ENCODE assay signal across 26 cellular contexts in the genomic region with DNA sequence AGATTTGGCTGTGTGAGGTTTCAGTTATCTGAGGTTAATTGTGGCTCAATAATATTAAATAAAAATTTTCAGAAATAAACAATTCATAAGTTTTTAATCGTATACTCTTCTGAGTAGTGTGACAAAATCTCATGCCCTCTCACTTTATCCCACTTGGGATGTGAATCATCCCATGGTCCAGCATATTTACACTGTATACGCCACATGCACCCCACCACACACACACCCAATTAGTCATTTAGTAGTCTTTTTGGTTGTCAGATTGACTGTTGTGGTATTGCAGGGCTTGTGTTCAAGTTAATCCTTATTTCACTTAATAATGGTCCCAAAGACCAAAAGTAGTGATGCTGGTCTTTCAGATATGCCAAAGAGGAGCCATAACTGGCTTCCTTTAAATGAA.
"Had no signal": no experiment of that assay in that cellular context is flagged by ENCODE, and none has a peak within 500 bp of the region (broad histone marks: within the 10 kb centered on the region; RNA-seq: fewer than 3 reads in every experiment).

No MANE protein-coding gene starts in this region.

- H3K4me3 Mint-ChIP-seq: activated CD4-positive, alpha-beta T cell treated with anti-CD3 and anti-CD28 coated beads, Interleukin-2, amount 10 ng/mL, durations not matched to agents 7 days and 5 days; activated CD8-positive, alpha-beta memory T cell treated with anti-CD3 and anti-CD28 coated beads, Interleukin-2, amount 10 ng/mL, durations not matched to agents 7 days and 5 days; activated CD8-positive, alpha-beta T cell treated with anti-CD3 and anti-CD28 coated beads for 36 hours; activated naive CD4-positive, alpha-beta T cell treated with anti-CD3 and anti-CD28 coated beads, Interleukin-2, amount 50 U/mL, for 24 hours; activated T-helper 1 cell treated with anti-CD3 and anti-CD28 coated beads, Interleukin-12 subunit alpha, Interleukin-12 subunit beta, Interleukin-2, Interleukin-4 antibody, amounts not matched to agents 30 ng/mL and 10 ng/mL and 1 ng/mL, durations not matched to agents 14 hours and 24 hours and 36 hours; nephron progenitor cell; stimulated activated effector memory CD8-positive, alpha-beta T cell treated with anti-CD3 and anti-CD28 coated beads, Interleukin-12 subunit alpha, Interleukin-12 subunit beta, amount 100 ng/mL, for 72 hours; T-helper 1 cell treated with Interleukin-12 subunit alpha and Interleukin-12 subunit beta and Interleukin-4 antibody, amounts not matched to agents 30 μg/mL and 1 μg/mL, for 36 hours had no signal

- H3K36me3 Mint-ChIP-seq: activated CD8-positive, alpha-beta memory T cell treated with anti-CD3 and anti-CD28 coated beads, Interleukin-2, amount 10 ng/mL, durations not matched to agents 7 days and 5 days; activated naive CD4-positive, alpha-beta T cell treated with anti-CD3 and anti-CD28 coated beads, Interleukin-2, amount 50 U/mL, for 24 hours; stimulated activated effector memory CD8-positive, alpha-beta T cell treated with anti-CD3 and anti-CD28 coated beads, Interleukin-12 subunit alpha, Interleukin-12 subunit beta, amount 100 ng/mL, for 72 hours had no signal

- H3K4me1 ChIP-seq: ascending aorta, gastroesophageal sphincter, heart right ventricle, pancreas, right lobe of liver, stomach, transverse colon, uterus had no signal

- H3K27me3 ChIP-seq: ascending aorta, cardiac muscle cell, gastroesophageal sphincter, heart right ventricle, pancreas, right lobe of liver, stomach, transverse colon, uterus had no signal

- H3K27me3 Mint-ChIP-seq: activated CD4-positive, alpha-beta T cell treated with anti-CD3 and anti-CD28 coated beads, Interleukin-2, amount 10 ng/mL, durations not matched to agents 7 days and 5 days; activated CD8-positive, alpha-beta memory T cell treated with anti-CD3 and anti-CD28 coated beads, Interleukin-2, amount 10 ng/mL, durations not matched to agents 7 days and 5 days; activated CD8-positive, alpha-beta T cell treated with anti-CD3 and anti-CD28 coated beads for 36 hours; activated naive CD4-positive, alpha-beta T cell treated with anti-CD3 and anti-CD28 coated beads, Interleukin-2, amount 50 U/mL, for 24 hours had no signal

- H3K4me3 ChIP-seq: ascending aorta, cardiac muscle cell, gastroesophageal sphincter, heart right ventricle, mucosa of descending colon, pancreas, right lobe of liver, stomach, transverse colon, uterus had no signal

- ATAC-seq: activated CD4-positive, CD25-positive, alpha-beta regulatory T cell treated with anti-CD3 and anti-CD28 coated beads, Interleukin-2, amount 50 U/mL, for 24 hours; activated CD8-positive, alpha-beta memory T cell treated with anti-CD3 and anti-CD28 coated beads, Interleukin-2, amount 10 ng/mL, durations not matched to agents 7 days and 5 days; activated CD8-positive, alpha-beta T cell treated with anti-CD3 and anti-CD28 coated beads for 36 hours; gastroesophageal sphincter; heart right ventricle; left colon; mucosa of descending colon; pancreas; right lobe of liver; stimulated activated effector memory CD8-positive, alpha-beta T cell treated with anti-CD3 and anti-CD28 coated beads, Interleukin-12 subunit alpha, Interleukin-12 subunit beta, amount 100 ng/mL, for 72 hours had no signal

- H3K4me1 Mint-ChIP-seq: activated CD4-positive, alpha-beta T cell treated with anti-CD3 and anti-CD28 coated beads, Interleukin-2, amount 10 ng/mL, durations not matched to agents 7 days and 5 days; activated CD8-positive, alpha-beta memory T cell treated with anti-CD3 and anti-CD28 coated beads, Interleukin-2, amount 10 ng/mL, durations not matched to agents 7 days and 5 days; activated naive CD4-positive, alpha-beta T cell treated with anti-CD3 and anti-CD28 coated beads, Interleukin-2, amount 50 U/mL, for 24 hours; nephron progenitor cell; stimulated activated effector memory CD8-positive, alpha-beta T cell treated with anti-CD3 and anti-CD28 coated beads, Interleukin-12 subunit alpha, Interleukin-12 subunit beta, amount 100 ng/mL, for 72 hours had no signal

- H3K9me3 ChIP-seq: ascending aorta, gastroesophageal sphincter, mucosa of descending colon, pancreas, right lobe of liver, stomach, transverse colon, uterus had no signal

- DNase-seq: activated CD4-positive, alpha-beta T cell treated with anti-CD3 and anti-CD28 coated beads, Interleukin-2, amount 10 ng/mL, durations not matched to agents 7 days and 5 days; activated CD8-positive, alpha-beta memory T cell treated with anti-CD3 and anti-CD28 coated beads, Interleukin-2, amount 10 ng/mL, durations not matched to agents 7 days and 5 days; activated CD8-positive, alpha-beta T cell treated with anti-CD3 and anti-CD28 coated beads for 36 hours; activated gamma-delta T cell treated with Interleukin-2 at 50 U/mL for 16 hours; erythroblast; heart right ventricle; left colon; mesendoderm; mucosa of descending colon; nephron progenitor cell; pancreas; right lobe of liver; small intestine; stimulated activated CD4-positive, alpha-beta T cell treated with anti-CD3 and anti-CD28 coated beads, Interleukin-2, amount 100 ng/mL, for 24 hours; stomach; transverse colon; uterus had no signal

- H3K27ac Mint-ChIP-seq: activated CD4-positive, alpha-beta T cell treated with anti-CD3 and anti-CD28 coated beads, Interleukin-2, amount 10 ng/mL, durations not matched to agents 7 days and 5 days; activated CD8-positive, alpha-beta memory T cell treated with anti-CD3 and anti-CD28 coated beads, Interleukin-2, amount 10 ng/mL, durations not matched to agents 7 days and 5 days; activated CD8-positive, alpha-beta T cell treated with anti-CD3 and anti-CD28 coated beads for 36 hours; activated naive CD4-positive, alpha-beta T cell treated with anti-CD3 and anti-CD28 coated beads, Interleukin-2, amount 50 U/mL, for 24 hours; activated T-helper 1 cell treated with anti-CD3 and anti-CD28 coated beads, Interleukin-12 subunit alpha, Interleukin-12 subunit beta, Interleukin-2, Interleukin-4 antibody, amounts not matched to agents 30 ng/mL and 10 ng/mL and 1 ng/mL, durations not matched to agents 14 hours and 24 hours and 36 hours; nephron progenitor cell; stimulated activated effector memory CD8-positive, alpha-beta T cell treated with anti-CD3 and anti-CD28 coated beads, Interleukin-12 subunit alpha, Interleukin-12 subunit beta, amount 100 ng/mL, for 72 hours; T-helper 1 cell treated with Interleukin-12 subunit alpha and Interleukin-12 subunit beta and Interleukin-4 antibody, amounts not matched to agents 30 μg/mL and 1 μg/mL, for 36 hours had no signal

- H3K27ac ChIP-seq: ascending aorta, cardiac muscle cell, gastroesophageal sphincter, heart right ventricle, pancreas, right lobe of liver, stomach, transverse colon, uterus, VCaP had no signal

- H3K9me3 Mint-ChIP-seq: activated CD4-positive, alpha-beta T cell treated with anti-CD3 and anti-CD28 coated beads, Interleukin-2, amount 10 ng/mL, durations not matched to agents 7 days and 5 days; activated CD8-positive, alpha-beta T cell treated with anti-CD3 and anti-CD28 coated beads for 36 hours; activated T-helper 1 cell treated with anti-CD3 and anti-CD28 coated beads, Interleukin-12 subunit alpha, Interleukin-12 subunit beta, Interleukin-2, Interleukin-4 antibody, amounts not matched to agents 30 ng/mL and 10 ng/mL and 1 ng/mL, durations not matched to agents 14 hours and 24 hours and 36 hours; nephron progenitor cell; T-helper 1 cell treated with Interleukin-12 subunit alpha and Interleukin-12 subunit beta and Interleukin-4 antibody, amounts not matched to agents 30 μg/mL and 1 μg/mL, for 36 hours had no signal

- H3K36me3 ChIP-seq: ascending aorta, cardiac muscle cell, gastroesophageal sphincter, heart right ventricle, pancreas, right lobe of liver, stomach, transverse colon, uterus had no signal
